27 cellular contexts compared by ENCODE assay signal in the genomic region with DNA sequence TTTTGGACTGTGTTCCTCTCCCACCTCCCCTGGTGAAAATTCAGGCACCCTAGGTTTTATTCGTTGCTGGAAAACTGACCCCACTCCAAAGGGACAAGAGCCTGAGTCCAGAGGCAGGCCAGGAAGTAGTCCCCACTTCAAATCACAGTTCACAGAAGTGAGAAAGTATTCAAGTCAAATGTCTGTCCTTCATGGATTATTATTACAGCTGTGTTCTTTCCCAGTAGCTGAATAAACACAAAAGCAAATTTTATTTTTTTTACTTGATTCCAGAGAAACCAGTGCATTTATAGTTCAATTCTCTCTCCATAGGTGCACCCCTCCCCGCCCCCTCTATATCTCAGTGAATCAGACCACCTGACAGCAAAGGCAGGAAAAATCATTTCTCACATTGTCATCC.
"Had no signal": no experiment of that assay in that cellular context is flagged by ENCODE, and none has a peak within 500 bp of the region (broad histone marks: within the 10 kb centered on the region; RNA-seq: fewer than 3 reads in every experiment).

No MANE protein-coding gene starts in this region.

- H3K4me1 ChIP-seq: colonic mucosa, esophagus squamous epithelium, parathyroid adenoma, sigmoid colon, transverse colon, upper lobe of right lung, uterus had no signal

- H3K79me2 ChIP-seq: parathyroid adenoma had no signal

- H3K4me3 Mint-ChIP-seq: dendritic cell treated with granulocyte-macrophage colony-stimulating factor and Interleukin-4, amounts not matched to agents 40 ng/mL and 50 ng/mL, for 4 days; immature natural killer cell; memory B cell; natural killer cell; stimulated activated naive B cell treated with anti-CD40 and anti-IgM and Interleukin-4, amounts not matched to agents 10 μg/mL and 1 μg/mL and 100 μg/mL, for 72 hours; stimulated activated naive CD8-positive, alpha-beta T cell treated with anti-CD3 and anti-CD28 coated beads, Interleukin-15, Interleukin-2, amounts not matched to agents 100 ng/mL and 50 ng/mL, for 24 hours had no signal

- ATAC-seq: left ventricle myocardium superior; natural killer cell; stimulated activated naive B cell treated with anti-CD40 and anti-IgM and Interleukin-4, amounts not matched to agents 10 μg/mL and 1 μg/mL and 100 μg/mL, for 72 hours; upper lobe of right lung had no signal

- DNase-seq: caudate nucleus; colonic mucosa; effector CD8-positive, alpha-beta T cell; erythroblast; esophagus squamous epithelium; foreskin melanocyte; hypothalamus; immature natural killer cell; islet precursor cell; kidney glomerular epithelial cell; left ventricle myocardium superior; natural killer cell; occipital lobe; sigmoid colon; spleen; stimulated activated naive B cell treated with anti-CD40 and anti-IgM and Interleukin-4, amounts not matched to agents 10 μg/mL and 1 μg/mL and 100 μg/mL, for 72 hours; transverse colon; upper lobe of right lung; uterus had no signal

- H3K4me3 ChIP-seq: colonic mucosa, esophagus squamous epithelium, lung, sigmoid colon, skin epidermis, spleen, thoracic aorta, transverse colon, upper lobe of right lung, uterus had no signal

- H3K27me3 ChIP-seq: colonic mucosa, esophagus squamous epithelium, sigmoid colon, spleen, transverse colon, upper lobe of right lung, uterus had no signal

- H3K9me3 ChIP-seq: colonic mucosa, esophagus squamous epithelium, sigmoid colon, spleen, thoracic aorta, transverse colon, upper lobe of right lung, uterus had no signal

- H3K36me3 Mint-ChIP-seq: immature natural killer cell; memory B cell; natural killer cell; stimulated activated naive B cell treated with anti-CD40 and anti-IgM and Interleukin-4, amounts not matched to agents 10 μg/mL and 1 μg/mL and 100 μg/mL, for 72 hours had no signal

- H3K9me3 Mint-ChIP-seq: dendritic cell treated with granulocyte-macrophage colony-stimulating factor and Interleukin-4, amounts not matched to agents 40 ng/mL and 50 ng/mL, for 4 days; memory B cell; stimulated activated naive B cell treated with anti-CD40 and anti-IgM and Interleukin-4, amounts not matched to agents 10 μg/mL and 1 μg/mL and 100 μg/mL, for 72 hours; stimulated activated naive CD8-positive, alpha-beta T cell treated with anti-CD3 and anti-CD28 coated beads, Interleukin-15, Interleukin-2, amounts not matched to agents 100 ng/mL and 50 ng/mL, for 24 hours had no signal

- H2AFZ ChIP-seq: parathyroid adenoma had no signal

- H3K9ac ChIP-seq: parathyroid adenoma had no signal

- H3K27ac ChIP-seq: colonic mucosa, esophagus squamous epithelium, parathyroid adenoma, sigmoid colon, skin epidermis, spleen, thoracic aorta, transverse colon, upper lobe of right lung, uterus had no signal

- H3K4me1 Mint-ChIP-seq: immature natural killer cell; natural killer cell; stimulated activated naive B cell treated with anti-CD40 and anti-IgM and Interleukin-4, amounts not matched to agents 10 μg/mL and 1 μg/mL and 100 μg/mL, for 72 hours had no signal

- H3K27ac Mint-ChIP-seq: dendritic cell treated with granulocyte-macrophage colony-stimulating factor and Interleukin-4, amounts not matched to agents 40 ng/mL and 50 ng/mL, for 4 days; immature natural killer cell; memory B cell; natural killer cell; progenitor cell of endocrine pancreas; stimulated activated naive B cell treated with anti-CD40 and anti-IgM and Interleukin-4, amounts not matched to agents 10 μg/mL and 1 μg/mL and 100 μg/mL, for 72 hours; stimulated activated naive CD8-positive, alpha-beta T cell treated with anti-CD3 and anti-CD28 coated beads, Interleukin-15, Interleukin-2, amounts not matched to agents 100 ng/mL and 50 ng/mL, for 24 hours had no signal

- H3K36me3 ChIP-seq: colonic mucosa, esophagus squamous epithelium, sigmoid colon, spleen, thoracic aorta, transverse colon, upper lobe of right lung, uterus had no signal
